In the genomic region with DNA sequence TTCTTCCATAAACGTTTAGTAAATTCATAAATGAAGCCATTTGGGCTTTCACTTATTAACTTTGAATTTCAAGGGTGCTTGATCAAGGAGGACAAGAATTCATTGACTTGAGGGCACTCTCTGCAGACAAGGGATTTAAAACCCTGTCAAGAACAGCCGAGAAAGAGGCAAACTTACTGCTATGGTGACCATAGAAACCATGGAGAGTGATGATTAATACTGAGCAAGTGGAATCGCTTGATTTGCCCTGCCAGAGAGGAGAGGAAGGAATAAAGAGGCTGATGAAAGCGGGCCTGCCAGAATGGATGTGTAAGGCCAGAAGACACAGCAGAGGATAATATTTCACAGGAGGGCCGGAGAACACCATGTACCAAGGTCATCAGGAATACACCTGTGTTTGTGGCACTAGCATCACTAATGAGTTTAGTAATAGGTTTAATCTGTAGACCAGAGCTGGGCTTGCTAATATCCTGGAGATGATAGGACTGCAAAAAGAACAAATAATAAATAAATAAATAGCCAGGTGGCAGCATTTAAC, we compare ENCODE assay signal across 18 cellular contexts.
A peak's percentile ranks its signal among the peaks of the same experiment; 100 is the strongest.
DNase-seq lines count a peak whose midpoint lies in the region; ATAC-seq and TF ChIP-seq lines count a peak whose summit lies in the region.
"Had no signal": no experiment of that assay in that cellular context is flagged by ENCODE, and none has a peak within 500 bp of the region (broad histone marks: within the 10 kb centered on the region; RNA-seq: fewer than 3 reads in every experiment).

No MANE protein-coding gene starts in this region.

- peak overlapping the region; percentile 23 for H3K27ac ChIP-seq in neural cell (ENCODE audit: low read length)
- H3K27ac ChIP-seq: A549, SJCRH30 had no signal

- no peaks in the 10 kb centered on the region for H3K9me2 ChIP-seq in neural cell (ENCODE audit: insufficient read depth, low read length)

- no peak for ATAC-seq in HG02759 (IDR thresholded peaks at IDR 0.05; ENCODE audit: unreplicated experiment)
- ATAC-seq: A549 had no signal

- H3K4me2 ChIP-seq in neural cell (ENCODE audit: low read length): no peak overlapping the region
- H3K4me2 ChIP-seq: A549 had no signal

- H3K9me3 ChIP-seq in neural cell (ENCODE audit: low read length): no peaks in the 10 kb centered on the region
- H3K9me3 ChIP-seq: A549, SJCRH30 had no signal

- no peaks in the 10 kb centered on the region for H3K79me2 ChIP-seq in neural cell (replicated peaks; ENCODE audit: insufficient read depth, low read length)

- no peaks in the 10 kb centered on the region for H4K20me1 ChIP-seq in neural cell (ENCODE audit: insufficient read depth)

- TF ChIP-seq EP300 in neural cell (conservative IDR thresholded peaks at IDR 0.05; ENCODE audit: poor library complexity, severe bottlenecking): no peak

- no peak overlapping the region for H2AFZ ChIP-seq in neural cell (ENCODE audit: low read depth, low read length)

- DNase-seq in NCI-H2227 treated with DMSO at 0.1 percent for 48 hours (lab: John Stamatoyannopoulos, UW) (peak; percentile 24), NCI-H2227 (lab: John Stamatoyannopoulos, UW; ENCODE audit: unreplicated experiment) (no peak), NCI-H69 (lab: John Stamatoyannopoulos, UW) (peak; percentile 52), glomerular visceral epithelial cell (ENCODE audit: extremely low spot score) (peak; percentile 33), GM10266 (ENCODE audit: extremely low spot score) (no peak), SIG-M5 treated with dmso at 0.1 percent for 504 hours (lab: John Stamatoyannopoulos, UW; ENCODE audit: unreplicated experiment) (no peak)
- DNase-seq: C1 segment of cervical spinal cord, EL, H9, NCI-H1105 treated with DMSO at 0.1 percent for 48 hours, NCI-H2029, NCI-H510A treated with DMSO at 0.1 percent for 48 hours, OCI-M1, RPMI8226, SJCRH30 had no signal

- H3K27me3 ChIP-seq in neural cell (ENCODE audit: insufficient read depth, low read depth, low read length): no peaks in the 10 kb centered on the region
- H3K27me3 ChIP-seq: SJCRH30 had no signal

- TF ChIP-seq CTCF in neural cell (IDR thresholded peaks at IDR 0.05; ENCODE audit: poor library complexity, severe bottlenecking) (no peak), GM10266 (IDR thresholded peaks at IDR 0.05; ENCODE audit: control insufficient read depth, insufficient read depth, low read depth, missing control alignments) (no peak)

- no peaks in the 10 kb centered on the region for H3F3A ChIP-seq in neural cell (ENCODE audit: insufficient read depth, low read length, poor library complexity, severe bottlenecking)

- no peak overlapping the region for H3K4me3 ChIP-seq in neural cell (ENCODE audit: low read length)
- H3K4me3 ChIP-seq: A549, SJCRH30 had no signal

- no peaks in the 10 kb centered on the region for H3K36me3 ChIP-seq in neural cell (ENCODE audit: insufficient read depth, low read length)
- H3K36me3 ChIP-seq: SJCRH30 had no signal

- TF ChIP-seq RAD21 in neural cell (conservative IDR thresholded peaks at IDR 0.05): no peak

- H3K9ac ChIP-seq in neural cell (ENCODE audit: low read length): no peak overlapping the region

TF ChIP-seq in neural cell, 6 proteins besides CTCF, POLR2A, EP300 and RAD21:
- TF ChIP-seq TAF1 (IDR thresholded peaks at IDR 0.05; ENCODE audit: low read depth): no peak
- no peak for TF ChIP-seq SMC3 (conservative IDR thresholded peaks at IDR 0.05; ENCODE audit: poor library complexity)
- TF ChIP-seq POLR2AphosphoS5 (IDR thresholded peaks at IDR 0.05): no peak
- no peak for TF ChIP-seq REST (IDR thresholded peaks at IDR 0.05; ENCODE audit: borderline replicate concordance)
- no peak for TF ChIP-seq EZH2 (IDR thresholded peaks at IDR 0.05; ENCODE audit: borderline replicate concordance, insufficient read depth, low read length, poor library complexity, severe bottlenecking)
- no peak for TF ChIP-seq MXI1 (conservative IDR thresholded peaks at IDR 0.05; ENCODE audit: poor library complexity, severe bottlenecking)

Comparison
In these comparisons a context has a peak if more than half of its experiments do, and no peak if none do; other contexts are left out.
1. DNase-seq: peak in NCI-H2227 treated with DMSO at 0.1 percent for 48 hours (single experiment), NCI-H69 (single experiment) and glomerular visceral epithelial cell (single experiment); none in NCI-H2227 (single experiment), GM10266 (single experiment) and SIG-M5 treated with dmso at 0.1 percent for 504 hours (single experiment).